In genomic region chr22:39028281-39028680, GRCh38 we compare ENCODE assay signal across 29 cellular contexts. TPM values are rescaled to one million over a fixed set of nuclear protein-coding genes. Genes with fewer than 3 reads are reported as not detected.
DNase-seq lines count a peak whose midpoint lies in the region; ATAC-seq, FAIRE-seq and TF ChIP-seq lines count a peak whose summit lies in the region.
"Had no signal": no experiment of that assay in that cellular context is flagged by ENCODE, and none has a peak within 500 bp of the region (broad histone marks: within the 10 kb centered on the region; RNA-seq: fewer than 3 reads in every experiment).

No MANE protein-coding gene starts in this region.

- H3K4me3 Mint-ChIP-seq in activated CD8-positive, alpha-beta T cell treated with anti-CD3 and anti-CD28 coated beads for 36 hours: no peak overlapping the region
- no peak overlapping the region for H3K4me3 Mint-ChIP-seq in effector memory CD8-positive, alpha-beta T cell
- H3K4me3 Mint-ChIP-seq in stimulated activated memory B cell treated with anti-CD40 and anti-IgM and Interleukin-4, amounts not matched to agents 10 μg/mL and 1 μg/mL and 100 μg/mL, for 72 hours: no peak overlapping the region
- H3K4me3 Mint-ChIP-seq: B cell had no signal

- DNase-seq in cardiac muscle cell (ENCODE audit: low read depth in 1 of 2, low spot score in 1 of 2) (peak in 1 of 2 donors; percentile 29), left ventricle myocardium inferior (no peak), GM12891 (ENCODE audit: insufficient read length, low spot score) (no peak), C1 segment of cervical spinal cord (lab: John Stamatoyannopoulos, UW) (no peak)
- DNase-seq in activated CD8-positive, alpha-beta T cell treated with anti-CD3 and anti-CD28 coated beads for 36 hours: no peak
- no peak for DNase-seq in effector memory CD8-positive, alpha-beta T cell
- DNase-seq: activated CD8-positive, alpha-beta memory T cell treated with anti-CD3 and anti-CD28 coated beads, Interleukin-2, amount 50 U/mL, for 48 hours; activated effector memory CD4-positive, alpha-beta T cell treated with anti-CD3 and anti-CD28 coated beads, Interleukin-2, amount 50 U/mL, for 16 hours; amniotic stem cell; brain microvascular endothelial cell; effector CD4-positive, alpha-beta T cell; glutamatergic neuron; GM23248; NCI-H510A treated with DMSO at 0.1 percent for 48 hours; ovary; PC-3; stimulated activated CD4-positive, alpha-beta T cell treated with anti-CD3 and anti-CD28 coated beads, Interleukin-1b, Interleukin-23, amount 100 ng/mL, for 48 hours; stimulated activated CD8-positive, alpha-beta memory T cell treated with anti-CD3 and anti-CD28 coated beads, Interleukin-4, amount 100 ng/mL, for 48 hours; substantia nigra had no signal

- H3K36me3 ChIP-seq in cardiac muscle cell: no peaks in the 10 kb centered on the region
- no peaks in the 10 kb centered on the region for H3K36me3 ChIP-seq in left ventricle myocardium inferior
- H3K36me3 ChIP-seq: ovary had no signal

- H3K36me3 Mint-ChIP-seq in activated CD8-positive, alpha-beta T cell treated with anti-CD3 and anti-CD28 coated beads for 36 hours (ENCODE audit: low read depth): peaks cover 28% of the 10 kb centered on the region
- peaks cover 64% of the 10 kb centered on the region for H3K36me3 Mint-ChIP-seq in effector memory CD8-positive, alpha-beta T cell (ENCODE audit: insufficient read depth)
- H3K36me3 Mint-ChIP-seq in stimulated activated memory B cell treated with anti-CD40 and anti-IgM and Interleukin-4, amounts not matched to agents 10 μg/mL and 1 μg/mL and 100 μg/mL, for 72 hours: peaks cover 58% of the 10 kb centered on the region

- peaks cover 37% of the 10 kb centered on the region for H3K4me1 Mint-ChIP-seq in activated CD8-positive, alpha-beta T cell treated with anti-CD3 and anti-CD28 coated beads for 36 hours (ENCODE audit: low read depth)
- H3K4me1 Mint-ChIP-seq in effector memory CD8-positive, alpha-beta T cell (ENCODE audit: low read depth in 2 of 2): peaks cover 32 to 38% of the 10 kb centered on the region in 2 donors
- peaks cover 48% of the 10 kb centered on the region for H3K4me1 Mint-ChIP-seq in stimulated activated memory B cell treated with anti-CD40 and anti-IgM and Interleukin-4, amounts not matched to agents 10 μg/mL and 1 μg/mL and 100 μg/mL, for 72 hours

- no peaks in the 10 kb centered on the region for H3K27me3 ChIP-seq in cardiac muscle cell
- no peaks in the 10 kb centered on the region for H3K27me3 ChIP-seq in left ventricle myocardium inferior (ENCODE audit: low read depth)
- H3K27me3 ChIP-seq: brain microvascular endothelial cell, ovary, upper lobe of left lung had no signal

- no peak overlapping the region for H3K4me3 ChIP-seq in cardiac muscle cell
- no peak overlapping the region for H3K4me3 ChIP-seq in left ventricle myocardium inferior
- H3K4me3 ChIP-seq: GM23248, ovary, smooth muscle cell, upper lobe of left lung had no signal

- no peaks in the 10 kb centered on the region for H3K9me3 Mint-ChIP-seq in activated CD8-positive, alpha-beta T cell treated with anti-CD3 and anti-CD28 coated beads for 36 hours
- no peaks in the 10 kb centered on the region for H3K9me3 Mint-ChIP-seq in effector memory CD8-positive, alpha-beta T cell
- H3K9me3 Mint-ChIP-seq in stimulated activated memory B cell treated with anti-CD40 and anti-IgM and Interleukin-4, amounts not matched to agents 10 μg/mL and 1 μg/mL and 100 μg/mL, for 72 hours: no peaks in the 10 kb centered on the region

- POLR2A ChIA-PET in activated CD8-positive, alpha-beta T cell treated with anti-CD3 and anti-CD28 coated beads for 36 hours (lab: Charles Lee): no interaction called here

- no peaks in the 10 kb centered on the region for H3K9me3 ChIP-seq in cardiac muscle cell (ENCODE audit: low read depth)
- no peaks in the 10 kb centered on the region for H3K9me3 ChIP-seq in left ventricle myocardium inferior (replicated peaks)
- H3K9me3 ChIP-seq: ovary, upper lobe of left lung had no signal

- H3K4me1 ChIP-seq in cardiac muscle cell (ENCODE audit: low read depth): peaks cover 6% of the 10 kb centered on the region
- H3K4me1 ChIP-seq in left ventricle myocardium inferior: no peaks in the 10 kb centered on the region
- H3K4me1 ChIP-seq: upper lobe of left lung had no signal

- H3K27me3 Mint-ChIP-seq in activated CD8-positive, alpha-beta T cell treated with anti-CD3 and anti-CD28 coated beads for 36 hours: no peaks in the 10 kb centered on the region
- no peaks in the 10 kb centered on the region for H3K27me3 Mint-ChIP-seq in effector memory CD8-positive, alpha-beta T cell
- no peaks in the 10 kb centered on the region for H3K27me3 Mint-ChIP-seq in stimulated activated memory B cell treated with anti-CD40 and anti-IgM and Interleukin-4, amounts not matched to agents 10 μg/mL and 1 μg/mL and 100 μg/mL, for 72 hours
- H3K27me3 Mint-ChIP-seq: B cell had no signal

- FAIRE-seq in GM12891 (lab: Jason Lieb, UNC): no peak
- FAIRE-seq: GM18507, HepG2, keratinocyte had no signal

- intact Hi-C loops in left ventricle myocardium inferior (cut with micrococcal nuclease): no loop called here
- intact Hi-C loops in activated CD8-positive, alpha-beta T cell treated with anti-CD3 and anti-CD28 coated beads for 36 hours (cut with micrococcal nuclease): no loop called here

- H3K27ac Mint-ChIP-seq in activated CD8-positive, alpha-beta T cell treated with anti-CD3 and anti-CD28 coated beads for 36 hours: peak overlapping the region; percentile 84
- peak overlapping the region; percentile 82 to 85 for H3K27ac Mint-ChIP-seq in effector memory CD8-positive, alpha-beta T cell
- H3K27ac Mint-ChIP-seq in stimulated activated memory B cell treated with anti-CD40 and anti-IgM and Interleukin-4, amounts not matched to agents 10 μg/mL and 1 μg/mL and 100 μg/mL, for 72 hours: peak overlapping the region; percentile 49

- CTCF ChIA-PET in activated CD8-positive, alpha-beta T cell treated with anti-CD3 and anti-CD28 coated beads for 36 hours (lab: Charles Lee): no interaction called here

- peak; percentile 8 for ATAC-seq in activated CD8-positive, alpha-beta T cell treated with anti-CD3 and anti-CD28 coated beads for 36 hours
- no peak for ATAC-seq in effector memory CD8-positive, alpha-beta T cell (replicated peaks)
- ATAC-seq in stimulated activated memory B cell treated with anti-CD40 and anti-IgM and Interleukin-4, amounts not matched to agents 10 μg/mL and 1 μg/mL and 100 μg/mL, for 72 hours: no peak
- no peak for ATAC-seq in HG03045 (IDR thresholded peaks at IDR 0.05; ENCODE audit: unreplicated experiment)
- ATAC-seq: PC-3, SK-N-SH treated with all-trans-retinoic acid at 6 μM for 48 hours had no signal

- H3K27ac ChIP-seq in cardiac muscle cell (peak overlapping the region; percentile 4), left ventricle myocardium inferior (replicated peaks) (no peak overlapping the region)
- H3K27ac ChIP-seq: brain microvascular endothelial cell, GM23248, ovary, upper lobe of left lung had no signal

- no peak for TF ChIP-seq CTCF in cardiac muscle cell (IDR thresholded peaks at IDR 0.05; ENCODE audit: low read depth, low read length)
- no peak for TF ChIP-seq CTCF in left ventricle myocardium inferior (IDR thresholded peaks at IDR 0.05; ENCODE audit: borderline replicate concordance)
- TF ChIP-seq CTCF in activated CD8-positive, alpha-beta T cell treated with anti-CD3 and anti-CD28 coated beads for 36 hours (IDR thresholded peaks at IDR 0.05): no peak

- TF ChIP-seq POLR2A in GM12891 (IDR thresholded peaks at IDR 0.05; ENCODE audit: low read depth, low read length): no peak

TF ChIP-seq in GM12891, 5 proteins besides CTCF, POLR2A, EP300 and RAD21:
- TF ChIP-seq PAX5 (IDR thresholded peaks at IDR 0.05; ENCODE audit: insufficient read depth, low read length, severe bottlenecking): no peak
- no peak for TF ChIP-seq TAF1 (IDR thresholded peaks at IDR 0.05; ENCODE audit: low read depth, low read length)
- TF ChIP-seq POLR2AphosphoS5 (IDR thresholded peaks at IDR 0.05; ENCODE audit: low read depth, low read length): no peak
- no peak for TF ChIP-seq POU2F2 (IDR thresholded peaks at IDR 0.05; ENCODE audit: low read depth, low read length)

RNA-seq across cellular contexts. Expression of gene APOBEC3D, which starts 7.4 kb away (rescaled TPM):
- 2.0 and 4.3 TPM in 2 replicates for total RNA-seq in cardiac muscle cell
- 0.99 and 1.3 TPM in 2 replicates for polyA plus RNA-seq in cardiac muscle cell
- total RNA-seq in left ventricle myocardium inferior: 0.96 TPM
- 10 to 100 TPM; 34.4 to 34.9 TPM for total RNA-seq in activated CD8-positive, alpha-beta T cell treated with anti-CD3 and anti-CD28 coated beads for 36 hours
- 9.2 TPM for polyA plus RNA-seq in GM12891 (2012; ENCODE audit: low read depth, missing spikeins)
- polyA plus RNA-seq: neural cell had no signal

RNA-seq across cellular contexts. Expression of gene APOBEC3F, which starts 12.4 kb away (rescaled TPM):
- total RNA-seq in cardiac muscle cell (11.8 and 12.9 TPM in 2 replicates), left ventricle myocardium inferior (4.8 TPM)
- polyA plus RNA-seq in cardiac muscle cell: 24.2 and 25.0 TPM in 2 replicates
- total RNA-seq in activated CD8-positive, alpha-beta T cell treated with anti-CD3 and anti-CD28 coated beads for 36 hours: 10 to 100 TPM; 20.7 to 25.0 TPM
- polyA plus RNA-seq in GM12891 (2012; ENCODE audit: low read depth, missing spikeins): 11.2 TPM
- total RNA-seq: PC-3 had no signal
- polyA plus RNA-seq: neural cell had no signal

RNA-seq across cellular contexts. Expression of gene APOBEC3C, which starts 14.2 kb away (rescaled TPM):
- 12.8 and 15.7 TPM in 2 replicates for total RNA-seq in cardiac muscle cell
- polyA plus RNA-seq in cardiac muscle cell: 71.7 and 84.0 TPM in 2 replicates
- total RNA-seq in left ventricle myocardium inferior: 25.1 TPM
- 10 to 100 TPM; 82.2 to 82.6 TPM for total RNA-seq in activated CD8-positive, alpha-beta T cell treated with anti-CD3 and anti-CD28 coated beads for 36 hours
- polyA plus RNA-seq in GM12891 (2012; ENCODE audit: low read depth, missing spikeins): 104 TPM
- polyA plus RNA-seq: neural cell had no signal

RNA-seq across cellular contexts. Expression of gene APOBEC3B, which starts 46.1 kb away (rescaled TPM):
- total RNA-seq in cardiac muscle cell: 1.1 and 6.5 TPM in 2 replicates
- 6.8 and 9.4 TPM in 2 replicates for polyA plus RNA-seq in cardiac muscle cell
- total RNA-seq in left ventricle myocardium inferior: 0.52 TPM
- total RNA-seq in activated CD8-positive, alpha-beta T cell treated with anti-CD3 and anti-CD28 coated beads for 36 hours: 1 to 10 TPM; 5.0 to 5.1 TPM
- 23.0 TPM for polyA plus RNA-seq in GM12891 (2012; ENCODE audit: low read depth, missing spikeins)
- polyA plus RNA-seq: neural cell had no signal

RNA-seq across cellular contexts. Expression of gene APOBEC3G, which starts 48.8 kb away (rescaled TPM):
- total RNA-seq in cardiac muscle cell (10.5 and 12.2 TPM in 2 replicates), left ventricle myocardium inferior (4.2 TPM)
- polyA plus RNA-seq in cardiac muscle cell: 7.1 and 13.3 TPM in 2 replicates
- 10 to 100 TPM; 66.0 to 66.5 TPM for total RNA-seq in activated CD8-positive, alpha-beta T cell treated with anti-CD3 and anti-CD28 coated beads for 36 hours
- 88.3 TPM for polyA plus RNA-seq in GM12891 (2012; ENCODE audit: low read depth, missing spikeins)
- polyA plus RNA-seq: neural cell had no signal
